ENCODE assay signal across 1 cellular context in genomic region chr4:178672512-178672911, GRCh38.
TF ChIP-seq lines count a peak whose summit lies in the region.

No MANE protein-coding gene starts in this region.

TF ChIP-seq in HCT116, 20 proteins besides CTCF, POLR2A, EP300 and RAD21 (continued from another document):
- TF ChIP-seq REST (IDR thresholded peaks at IDR 0.05; ENCODE audit: low read depth) (no peak), ZBTB33 (IDR thresholded peaks at IDR 0.05; ENCODE audit: extremely low read depth, insufficient replicate concordance, low read length) (no peak), CEBPB (IDR thresholded peaks at IDR 0.05; ENCODE audit: low read depth) (no peak), EZH2 (IDR thresholded peaks at IDR 0.05) (no peak)
